In the genomic region with DNA sequence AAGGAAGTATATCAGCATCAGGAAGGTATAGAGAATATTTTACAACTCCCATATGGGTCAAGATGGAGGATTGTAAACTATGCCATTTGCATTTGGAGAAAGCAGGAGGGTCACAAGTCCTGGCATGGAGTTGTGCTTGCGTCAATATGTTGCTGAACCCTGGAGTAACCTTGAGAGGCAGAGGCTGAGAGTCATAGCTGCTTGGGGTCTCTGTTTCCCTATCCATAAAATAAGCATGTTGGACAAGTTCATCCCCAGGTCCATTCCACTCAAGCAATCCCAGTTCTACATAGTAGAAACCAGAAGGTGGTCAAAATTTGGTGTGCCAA, we compare ENCODE assay signal across 19 cellular contexts.
DNase-seq lines count a peak whose midpoint lies in the region; ATAC-seq and TF ChIP-seq lines count a peak whose summit lies in the region.
"Had no signal": no experiment of that assay in that cellular context is flagged by ENCODE, and none has a peak within 500 bp of the region (broad histone marks: within the 10 kb centered on the region; RNA-seq: fewer than 3 reads in every experiment).

No MANE protein-coding gene starts in this region.

- no peak for DNase-seq in PC-9
- no peak for DNase-seq in left lung
- no peak for DNase-seq in type B pancreatic cell (ENCODE audit: extremely low spot score, unreplicated experiment)
- DNase-seq in activated CD4-positive, alpha-beta T cell treated with anti-CD3 and anti-CD28 coated beads, Interleukin-2, amount 50 U/mL, for 1 hour, result no peak
- no peak for DNase-seq in foreskin melanocyte
- DNase-seq: activated CD4-positive, alpha-beta memory T cell treated with anti-CD3 and anti-CD28 coated beads for 36 hours; activated naive CD4-positive, alpha-beta T cell treated with anti-CD3 and anti-CD28 coated beads for 36 hours; EL; MV-4-11; naive B cell; NCI-H2029; ovary; stimulated activated CD4-positive, alpha-beta T cell treated with anti-CD3 and anti-CD28 coated beads, Interleukin-2, amount 100 ng/mL, for 48 hours; T-cell had no signal

- intact Hi-C loops in PC-9 (cut with micrococcal nuclease; ENCODE audit: unreplicated experiment), result loop anchor here (1.0 to 5.0 kb wide), 6 partner anchors 41 to 272 kb away; no protein-coding TSS in a partner anchor
- intact Hi-C loops in left lung (cut with DNase I), result no loop called here

- CTCF ChIA-PET in PC-9 (lab: Charles Lee), result interaction anchor here (1.2 to 1.7 kb wide), 6 partner anchors 41 to 272 kb away, joined by 4 to 17 read pairs (median 5); no protein-coding TSS in a partner anchor

- peak overlapping the region; percentile 26 for H3K27ac ChIP-seq in PC-9
- peak overlapping the region; percentile 19 to 70 for H3K27ac ChIP-seq in left lung
- H3K27ac ChIP-seq: epithelial cell of prostate, gastroesophageal sphincter, ovary had no signal

- H3K79me2 ChIP-seq in PC-9 (ENCODE audit: low read depth), result no peaks in the 10 kb centered on the region

- no peaks in the 10 kb centered on the region for H3K9me2 ChIP-seq in PC-9 (ENCODE audit: insufficient read depth)

- no peak overlapping the region for H2AFZ ChIP-seq in PC-9

- H3K27ac Mint-ChIP-seq in type B pancreatic cell, result peak overlapping the region; percentile 71
- H3K27ac Mint-ChIP-seq: activated CD4-positive, alpha-beta memory T cell treated with anti-CD3 and anti-CD28 coated beads for 36 hours; activated naive CD4-positive, alpha-beta T cell treated with anti-CD3 and anti-CD28 coated beads for 36 hours; naive B cell; T-cell had no signal

- peak overlapping the region; percentile 42 for H3K4me2 ChIP-seq in PC-9

- ATAC-seq in GM21447 (IDR thresholded peaks at IDR 0.05; ENCODE audit: unreplicated experiment) (peak; percentile 5), left lung (no peak), HG03095 (IDR thresholded peaks at IDR 0.05; ENCODE audit: unreplicated experiment) (no peak)
- ATAC-seq: gastroesophageal sphincter, Right ventricle myocardium inferior, T-cell had no signal

- H3K4me1 Mint-ChIP-seq in type B pancreatic cell (ENCODE audit: unreplicated experiment), result peaks cover 30% of the 10 kb centered on the region
- H3K4me1 Mint-ChIP-seq: T-cell had no signal

- peaks cover 8% of the 10 kb centered on the region for H3K27me3 Mint-ChIP-seq in type B pancreatic cell
- H3K27me3 Mint-ChIP-seq: activated CD4-positive, alpha-beta memory T cell treated with anti-CD3 and anti-CD28 coated beads for 36 hours had no signal

- peak overlapping the region; percentile 9; the same call in 1 of the 2 replicates for H3K4me3 ChIP-seq in PC-9
- H3K4me3 ChIP-seq in left lung, result no peak overlapping the region
- H3K4me3 ChIP-seq: gastroesophageal sphincter, ovary had no signal

- H3F3A ChIP-seq in PC-9 (ENCODE audit: insufficient read depth, low read depth), result peaks cover 4% of the 10 kb centered on the region

- no peak overlapping the region for H3K4me3 Mint-ChIP-seq in type B pancreatic cell
- H3K4me3 Mint-ChIP-seq: activated CD4-positive, alpha-beta memory T cell treated with anti-CD3 and anti-CD28 coated beads for 36 hours; activated naive CD4-positive, alpha-beta T cell treated with anti-CD3 and anti-CD28 coated beads for 36 hours; naive B cell; T-cell had no signal

- TF ChIP-seq CTCF in PC-9 (conservative IDR thresholded peaks at IDR 0.05) (no peak), left lung (IDR thresholded peaks at IDR 0.05) (no peak), type B pancreatic cell (conservative IDR thresholded peaks at IDR 0.05) (no peak)

- BruUV-seq in PC-9 (replicated peaks; lab: Mats Ljungman, UMichigan), result no TSS peak

- POLR2A ChIA-PET in PC-9 (lab: Charles Lee; ENCODE audit: unreplicated experiment), result interaction anchor here (0.6 kb wide), 1 partner anchor 38 kb away, joined by 6 read pairs; no protein-coding TSS in a partner anchor

- H3K9me3 ChIP-seq in PC-9 (ENCODE audit: insufficient read depth, low read depth) (no peaks in the 10 kb centered on the region), left lung (no peaks in the 10 kb centered on the region)
- H3K9me3 ChIP-seq: gastroesophageal sphincter, ovary had no signal

- H3K9me3 Mint-ChIP-seq in type B pancreatic cell, result no peaks in the 10 kb centered on the region
- H3K9me3 Mint-ChIP-seq: activated CD4-positive, alpha-beta memory T cell treated with anti-CD3 and anti-CD28 coated beads for 36 hours; activated naive CD4-positive, alpha-beta T cell treated with anti-CD3 and anti-CD28 coated beads for 36 hours; T-cell had no signal

- no peaks in the 10 kb centered on the region for H3K36me3 ChIP-seq in PC-9 (ENCODE audit: low read depth)
- H3K36me3 ChIP-seq in left lung, result no peaks in the 10 kb centered on the region
- H3K36me3 ChIP-seq: gastroesophageal sphincter, ovary had no signal

- H3K4me1 ChIP-seq in PC-9 (replicated peaks; ENCODE audit: insufficient read depth) (peaks cover 27% of the 10 kb centered on the region), left lung (peaks cover 14 to 25% of the 10 kb centered on the region in 2 donors)

- H3K36me3 Mint-ChIP-seq in type B pancreatic cell, result no peaks in the 10 kb centered on the region
- H3K36me3 Mint-ChIP-seq: activated CD4-positive, alpha-beta memory T cell treated with anti-CD3 and anti-CD28 coated beads for 36 hours; naive B cell; T-cell had no signal

- H3K27me3 ChIP-seq in PC-9 (ENCODE audit: insufficient read depth, low read depth), result no peaks in the 10 kb centered on the region
- H3K27me3 ChIP-seq in left lung, result no peaks in the 10 kb centered on the region
- H3K27me3 ChIP-seq: gastroesophageal sphincter, ovary had no signal

- no peaks in the 10 kb centered on the region for H4K20me1 ChIP-seq in PC-9 (ENCODE audit: insufficient read depth)
